In the genomic region with DNA sequence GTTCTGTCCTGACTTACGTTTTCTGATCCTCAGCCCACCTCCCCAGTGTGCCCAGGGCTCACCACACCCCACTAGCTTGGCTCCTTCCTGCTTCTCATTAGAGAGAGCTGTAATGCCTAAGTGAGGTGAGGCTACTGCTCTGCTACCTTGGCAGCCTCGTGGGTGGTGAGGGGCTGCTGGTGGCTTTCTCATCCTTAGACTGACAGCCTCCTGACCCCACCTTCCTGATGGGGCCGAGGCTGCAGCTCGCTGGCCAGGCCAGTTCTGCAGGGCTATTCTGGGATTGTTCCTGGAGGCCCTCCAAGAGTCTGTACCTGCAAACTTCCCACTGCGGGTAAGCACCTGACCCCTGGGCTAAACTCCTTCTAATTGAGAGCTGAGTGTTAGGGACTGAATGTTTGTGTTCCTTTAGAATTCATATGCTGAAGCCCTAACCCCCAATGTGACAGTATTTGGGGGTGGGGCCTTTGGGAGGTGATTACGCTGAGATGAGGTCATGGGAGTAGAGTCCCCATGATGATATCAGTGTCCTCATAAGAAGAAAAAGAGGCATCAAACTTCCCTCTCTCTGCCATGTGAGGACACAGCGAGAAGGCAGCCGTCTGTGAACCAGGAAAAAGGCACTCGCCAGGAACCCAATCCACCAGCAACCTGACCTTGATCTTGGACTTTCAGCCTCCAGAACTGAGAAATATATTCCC, we compare ENCODE assay signal across 11 cellular contexts. TPM values are rescaled to one million over a fixed set of nuclear protein-coding genes. Genes with fewer than 3 reads are reported as not detected.
A peak's percentile ranks its signal among the peaks of the same experiment; 100 is the strongest.
DNase-seq lines count a peak whose midpoint lies in the region; ATAC-seq and TF ChIP-seq lines count a peak whose summit lies in the region.
"Had no signal": no experiment of that assay in that cellular context is flagged by ENCODE, and none has a peak within 500 bp of the region (broad histone marks: within the 10 kb centered on the region; RNA-seq: fewer than 3 reads in every experiment).

No MANE protein-coding gene starts in this region.

- no peak overlapping the region for H3K4me3 ChIP-seq in osteoblast (ENCODE audit: insufficient read depth, low read length)

- H3K9me3 ChIP-seq in osteoblast (ENCODE audit: low read depth, low read length): no peaks in the 10 kb centered on the region

- H3K4me1 Mint-ChIP-seq in activated naive CD8-positive, alpha-beta T cell treated with anti-CD3 and anti-CD28 coated beads for 36 hours: peaks cover 15% of the 10 kb centered on the region

- no peak overlapping the region for H3K4me2 ChIP-seq in osteoblast (ENCODE audit: insufficient read depth, low read length)

- H3K4me1 ChIP-seq in osteoblast (ENCODE audit: insufficient read depth, low read length): peaks cover 10% of the 10 kb centered on the region

- TF ChIP-seq CTCF in osteoblast (IDR thresholded peaks at IDR 0.05; ENCODE audit: extremely low read depth, low read depth, low read length) (no peak), GM13976 (IDR thresholded peaks at IDR 0.05; ENCODE audit: borderline replicate concordance, control extremely low read depth, extremely low read depth, insufficient read depth, missing control alignments) (no peak)

- in situ Hi-C loops in GM13976 (cut with MboI; ENCODE audit: low sequenced_read_pairs, unreplicated experiment): no loop called here

- H3K27me3 ChIP-seq in osteoblast (ENCODE audit: insufficient read depth, low read length): no peaks in the 10 kb centered on the region

- no peak for DNase-seq in activated naive CD8-positive, alpha-beta T cell treated with anti-CD3 and anti-CD28 coated beads for 36 hours
- DNase-seq in osteoblast (ENCODE audit: insufficient read length, low spot score, missing footprints) (peak; percentile 63), middle frontal gyrus (ENCODE audit: extremely low spot score, low spot score) (no peak), NCI-H510A (lab: John Stamatoyannopoulos, UW) (no peak), GM13976 (ENCODE audit: low spot score) (no peak), retina (no peak)
- DNase-seq: activated CD8-positive, alpha-beta memory T cell treated with anti-CD3 and anti-CD28 coated beads for 24 hours; NCI-H526 treated with DMSO at 0.1 percent for 48 hours had no signal

- peak overlapping the region; percentile 67 for H3K27ac Mint-ChIP-seq in activated naive CD8-positive, alpha-beta T cell treated with anti-CD3 and anti-CD28 coated beads for 36 hours
- H3K27ac Mint-ChIP-seq: dendritic cell treated with granulocyte-macrophage colony-stimulating factor and Interleukin-4, amounts not matched to agents 40 ng/mL and 50 ng/mL, for 4 days had no signal

- no peaks in the 10 kb centered on the region for H3K36me3 Mint-ChIP-seq in activated naive CD8-positive, alpha-beta T cell treated with anti-CD3 and anti-CD28 coated beads for 36 hours

- no peaks in the 10 kb centered on the region for H3K27me3 Mint-ChIP-seq in activated naive CD8-positive, alpha-beta T cell treated with anti-CD3 and anti-CD28 coated beads for 36 hours

- H3K36me3 ChIP-seq in osteoblast (ENCODE audit: insufficient read depth, low read length): no peaks in the 10 kb centered on the region

- ATAC-seq in GM18502 (IDR thresholded peaks at IDR 0.05; ENCODE audit: poor library complexity, unreplicated experiment) (peak; percentile 26), HG02642 (IDR thresholded peaks at IDR 0.05; ENCODE audit: poor library complexity, unreplicated experiment) (peak; percentile 25)

- H3K27ac ChIP-seq in osteoblast (ENCODE audit: low read depth, low read length): no peak overlapping the region

- H3K4me3 Mint-ChIP-seq in activated naive CD8-positive, alpha-beta T cell treated with anti-CD3 and anti-CD28 coated beads for 36 hours: no peak overlapping the region
- H3K4me3 Mint-ChIP-seq: dendritic cell treated with granulocyte-macrophage colony-stimulating factor and Interleukin-4, amounts not matched to agents 40 ng/mL and 50 ng/mL, for 4 days had no signal

- H4K20me1 ChIP-seq in osteoblast (ENCODE audit: insufficient read depth, low read length): no peaks in the 10 kb centered on the region

- no peaks in the 10 kb centered on the region for H3K9me3 Mint-ChIP-seq in activated naive CD8-positive, alpha-beta T cell treated with anti-CD3 and anti-CD28 coated beads for 36 hours
- H3K9me3 Mint-ChIP-seq: dendritic cell treated with granulocyte-macrophage colony-stimulating factor and Interleukin-4, amounts not matched to agents 40 ng/mL and 50 ng/mL, for 4 days had no signal

- H2AFZ ChIP-seq in osteoblast (ENCODE audit: low read length): no peak overlapping the region

- no peaks in the 10 kb centered on the region for H3K79me2 ChIP-seq in osteoblast (ENCODE audit: insufficient read depth, low read length)

RNA-seq across cellular contexts. Expression of a gene that starts 38.1 kb away (rescaled TPM):
- total RNA-seq in activated naive CD8-positive, alpha-beta T cell treated with anti-CD3 and anti-CD28 coated beads for 36 hours: 10 to 100 TPM; 20.1 to 22.2 TPM
- 22.1 and 28.3 TPM in 2 replicates for total RNA-seq in osteoblast
